8 cellular contexts compared by ENCODE assay signal in the genomic region with DNA sequence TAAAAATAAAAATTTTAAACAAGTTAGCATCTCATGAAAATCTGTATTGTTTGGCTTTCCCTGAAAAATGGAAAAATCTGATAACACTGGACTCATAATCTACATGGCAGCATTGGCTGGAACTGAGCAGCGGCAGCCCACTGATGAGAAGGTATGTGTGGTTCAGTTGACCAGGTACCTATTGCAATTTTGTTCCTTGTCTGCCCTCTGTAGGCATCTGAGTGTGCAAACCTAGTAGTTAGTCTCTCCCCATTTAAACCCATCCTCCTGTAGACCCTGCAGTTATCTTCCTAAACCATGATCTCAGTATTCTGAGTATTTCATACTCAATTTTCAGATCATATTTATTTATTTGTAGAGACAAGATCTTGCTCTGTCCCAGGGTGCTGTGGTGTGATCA. TPM values are rescaled to one million over a fixed set of nuclear protein-coding genes. Genes with fewer than 3 reads are reported as not detected.
DNase-seq lines count a peak whose midpoint lies in the region; ATAC-seq and TF ChIP-seq lines count a peak whose summit lies in the region.

No MANE protein-coding gene starts in this region.

- H3K4me2 ChIP-seq in Loucy (ENCODE audit: low read depth, low read length, poor library complexity, severe bottlenecking) (no peak overlapping the region), osteoblast (ENCODE audit: insufficient read depth, low read length) (no peak overlapping the region), MM.1S (ENCODE audit: low read depth, low read length) (no peak overlapping the region)

- no peaks in the 10 kb centered on the region for H3K27me3 Mint-ChIP-seq in activated T-cell treated with anti-CD3 and anti-CD28 coated beads, Interleukin-2, amount 50 U/mL, for 4 hours (ENCODE audit: low read depth)
- H3K27me3 Mint-ChIP-seq in activated T-cell treated with anti-CD3 and anti-CD28 coated beads, Interleukin-2, amount 50 U/mL, for 24 hours: no peaks in the 10 kb centered on the region

- no peaks in the 10 kb centered on the region for H3K36me3 Mint-ChIP-seq in activated T-cell treated with anti-CD3 and anti-CD28 coated beads, Interleukin-2, amount 50 U/mL, for 4 hours (ENCODE audit: insufficient read depth)
- no peaks in the 10 kb centered on the region for H3K36me3 Mint-ChIP-seq in activated T-cell treated with anti-CD3 and anti-CD28 coated beads, Interleukin-2, amount 50 U/mL, for 24 hours (ENCODE audit: low read depth)

- no peak for DNase-seq in activated T-cell treated with anti-CD3 and anti-CD28 coated beads, Interleukin-2, amount 50 U/mL, for 4 hours
- no peak for DNase-seq in activated T-cell treated with anti-CD3 and anti-CD28 coated beads, Interleukin-2, amount 50 U/mL, for 24 hours
- DNase-seq in cardiac fibroblast (ENCODE audit: low read depth in 2 of 2): peak; percentile 30 to 36
- DNase-seq in osteoblast (ENCODE audit: insufficient read length, low spot score, missing footprints): peak; percentile 60
- DNase-seq in stomach: no peak
- no peak for DNase-seq in NCI-H510A treated with DMSO at 0.1 percent for 48 hours (lab: John Stamatoyannopoulos, UW)
- no peak for DNase-seq in MM.1S

- H3F3A ChIP-seq in Loucy (ENCODE audit: low read depth) (no peaks in the 10 kb centered on the region), MM.1S (ENCODE audit: insufficient read depth, low read length) (no peaks in the 10 kb centered on the region)

- no peaks in the 10 kb centered on the region for H3K27me3 ChIP-seq in Loucy (ENCODE audit: insufficient read depth, low read length, poor library complexity, severe bottlenecking)
- H3K27me3 ChIP-seq in osteoblast (ENCODE audit: insufficient read depth, low read length): no peaks in the 10 kb centered on the region
- H3K27me3 ChIP-seq in stomach: no peaks in the 10 kb centered on the region
- H3K27me3 ChIP-seq in MM.1S (replicated peaks; ENCODE audit: insufficient read depth, low read length): no peaks in the 10 kb centered on the region

- no peak overlapping the region for H2AFZ ChIP-seq in Loucy (ENCODE audit: low read length)
- no peak overlapping the region for H2AFZ ChIP-seq in osteoblast (ENCODE audit: low read length)
- H2AFZ ChIP-seq in MM.1S (ENCODE audit: low read length): no peak overlapping the region

- H3K79me2 ChIP-seq in Loucy (ENCODE audit: insufficient read depth, low read length) (no peaks in the 10 kb centered on the region), osteoblast (ENCODE audit: insufficient read depth, low read length) (no peaks in the 10 kb centered on the region), MM.1S (ENCODE audit: low read length) (no peaks in the 10 kb centered on the region)

- intact Hi-C loops in stomach (cut with DNase I; ENCODE audit: low total_unique reads): loop anchor here (5.0 kb wide), 1 partner anchor 142 kb away; no protein-coding TSS in a partner anchor

- no peaks in the 10 kb centered on the region for H3K4me1 Mint-ChIP-seq in activated T-cell treated with anti-CD3 and anti-CD28 coated beads, Interleukin-2, amount 50 U/mL, for 4 hours (ENCODE audit: low read depth)
- peaks cover under 1% of the 10 kb centered on the region for H3K4me1 Mint-ChIP-seq in activated T-cell treated with anti-CD3 and anti-CD28 coated beads, Interleukin-2, amount 50 U/mL, for 24 hours (ENCODE audit: low read depth)

- H3K4me3 Mint-ChIP-seq in activated T-cell treated with anti-CD3 and anti-CD28 coated beads, Interleukin-2, amount 50 U/mL, for 4 hours: no peak overlapping the region
- H3K4me3 Mint-ChIP-seq in activated T-cell treated with anti-CD3 and anti-CD28 coated beads, Interleukin-2, amount 50 U/mL, for 24 hours: no peak overlapping the region

- 6 to 38% (median 20%) methylated on average over 1 of the region's 1 CpG for WGBS in stomach, 5 donors

- H3K36me3 ChIP-seq in Loucy (ENCODE audit: insufficient read depth, low read length) (no peaks in the 10 kb centered on the region), osteoblast (ENCODE audit: insufficient read depth, low read length) (no peaks in the 10 kb centered on the region), stomach (no peaks in the 10 kb centered on the region), MM.1S (replicated peaks; ENCODE audit: insufficient read depth, low read length) (no peaks in the 10 kb centered on the region)

- H3K9me3 ChIP-seq in Loucy (ENCODE audit: insufficient read depth, low read depth, low read length): no peaks in the 10 kb centered on the region
- H3K9me3 ChIP-seq in osteoblast (ENCODE audit: low read depth, low read length): no peaks in the 10 kb centered on the region
- H3K9me3 ChIP-seq in stomach: no peaks in the 10 kb centered on the region
- no peaks in the 10 kb centered on the region for H3K9me3 ChIP-seq in MM.1S (replicated peaks; ENCODE audit: insufficient read depth, low read length)

- no peak for TF ChIP-seq EP300 in stomach (IDR thresholded peaks at IDR 0.05)

- H3K9me2 ChIP-seq in Loucy (replicated peaks; ENCODE audit: low read depth, low read length) (no peaks in the 10 kb centered on the region), MM.1S (replicated peaks; ENCODE audit: insufficient read depth, low read length) (no peaks in the 10 kb centered on the region)

- H3K4me1 ChIP-seq in Loucy (ENCODE audit: insufficient read depth, low read length, poor library complexity, severe bottlenecking): no peaks in the 10 kb centered on the region
- H3K4me1 ChIP-seq in osteoblast (ENCODE audit: insufficient read depth, low read length): no peaks in the 10 kb centered on the region
- no peaks in the 10 kb centered on the region for H3K4me1 ChIP-seq in stomach
- no peaks in the 10 kb centered on the region for H3K4me1 ChIP-seq in MM.1S (ENCODE audit: low read length)

- H3K9ac ChIP-seq in Loucy (ENCODE audit: low read depth, low read length, poor library complexity, severe bottlenecking): no peak overlapping the region
- H3K9ac ChIP-seq in MM.1S (ENCODE audit: low read length): no peak overlapping the region

- H4K20me1 ChIP-seq in Loucy (ENCODE audit: insufficient read depth, low read length, poor library complexity, severe bottlenecking) (no peaks in the 10 kb centered on the region), osteoblast (ENCODE audit: insufficient read depth, low read length) (no peaks in the 10 kb centered on the region), MM.1S (ENCODE audit: insufficient read depth, low read length) (no peaks in the 10 kb centered on the region)

- H3K9me3 Mint-ChIP-seq in activated T-cell treated with anti-CD3 and anti-CD28 coated beads, Interleukin-2, amount 50 U/mL, for 4 hours: no peaks in the 10 kb centered on the region
- H3K9me3 Mint-ChIP-seq in activated T-cell treated with anti-CD3 and anti-CD28 coated beads, Interleukin-2, amount 50 U/mL, for 24 hours: no peaks in the 10 kb centered on the region

- H3K27ac Mint-ChIP-seq in activated T-cell treated with anti-CD3 and anti-CD28 coated beads, Interleukin-2, amount 50 U/mL, for 24 hours: no peak overlapping the region

- no peak overlapping the region for H3K4me3 ChIP-seq in Loucy (ENCODE audit: low read length, poor library complexity, severe bottlenecking)
- no peak overlapping the region for H3K4me3 ChIP-seq in cardiac fibroblast (replicated peaks in 1 of 2; ENCODE audit: low read depth in 2 of 2, low read length in 2 of 2)
- no peak overlapping the region for H3K4me3 ChIP-seq in osteoblast (ENCODE audit: insufficient read depth, low read length)
- no peak overlapping the region for H3K4me3 ChIP-seq in stomach
- H3K4me3 ChIP-seq in MM.1S (ENCODE audit: low read length): no peak overlapping the region

- TF ChIP-seq CTCF in Loucy (conservative IDR thresholded peaks at IDR 0.05; ENCODE audit: low read length) (peak; percentile 72), cardiac fibroblast (IDR thresholded peaks at IDR 0.05; ENCODE audit: low read depth, low read length) (peak; percentile 14), osteoblast (IDR thresholded peaks at IDR 0.05; ENCODE audit: extremely low read depth, low read depth, low read length) (peak; percentile 24), stomach (IDR thresholded peaks at IDR 0.05) (peak in 3 of 7 experiments; percentile 15 to 43 (median 17)), MM.1S (IDR thresholded peaks at IDR 0.05; ENCODE audit: low read length) (no peak; the same call in 1 of the 2 replicates)

- ATAC-seq in activated T-cell treated with anti-CD3 and anti-CD28 coated beads, Interleukin-2, amount 50 U/mL, for 4 hours: peak; percentile 43 to 51

- H3K27ac ChIP-seq in osteoblast (ENCODE audit: low read depth, low read length): no peak overlapping the region
- no peak overlapping the region for H3K27ac ChIP-seq in stomach
- H3K27ac ChIP-seq in MM.1S (ENCODE audit: low read length): no peak overlapping the region

- TF ChIP-seq POLR2A in stomach (IDR thresholded peaks at IDR 0.05): no peak

RNA-seq across cellular contexts. Expression of a gene that starts 59.4 kb away (rescaled TPM):
- 100 to 1,000 TPM; 753 to 907 (median 821) TPM for total RNA-seq in activated T-cell treated with anti-CD3 and anti-CD28 coated beads, Interleukin-2, amount 50 U/mL, for 4 hours
- total RNA-seq in osteoblast (152 and 161 TPM in 2 replicates), stomach (100 to 1,000 TPM in 3 of 5 donors, 10 to 100 TPM in 2; 66.1 to 240 (median 146) TPM)
- 100 to 1,000 TPM in 2 of 3 donors, 10 to 100 TPM in 1; 92.9 to 155 (median 114) TPM for polyA plus RNA-seq in stomach

Comparison
In these comparisons a context has a peak if more than half of its experiments do, and no peak if none do; other contexts are left out.
1. DNase-seq: peak in cardiac fibroblast (2 of 2) and osteoblast (single experiment); none in activated T-cell treated with anti-CD3 and anti-CD28 coated beads, Interleukin-2, amount 50 U/mL, for 4 hours (single experiment), activated T-cell treated with anti-CD3 and anti-CD28 coated beads, Interleukin-2, amount 50 U/mL, for 24 hours (single experiment), stomach (single experiment), NCI-H510A treated with DMSO at 0.1 percent for 48 hours (single experiment) and MM.1S (single experiment).